8 cellular contexts compared by ENCODE assay signal in genomic region chr12:80702889-80703605, GRCh38. TPM values are rescaled to one million over a fixed set of nuclear protein-coding genes. Genes with fewer than 3 reads are reported as not detected.
DNase-seq lines count a peak whose midpoint lies in the region; ATAC-seq and TF ChIP-seq lines count a peak whose summit lies in the region.

No MANE protein-coding gene starts in this region.

- H3K27ac ChIP-seq in foreskin keratinocyte, result no peak overlapping the region

- H3K4me1 Mint-ChIP-seq in HFFc6 (ENCODE audit: low read depth), result peaks cover 37% of the 10 kb centered on the region
- peaks cover 3% of the 10 kb centered on the region for H3K4me1 Mint-ChIP-seq in T-helper 2 cell treated with Interferon-gamma antibody and Interleukin-4, amounts not matched to agents 5 μg/mL and 100 μg/mL, for 36 hours (ENCODE audit: low read depth)

- H3K27ac Mint-ChIP-seq in HFFc6, result peak overlapping the region; percentile 65
- no peak overlapping the region for H3K27ac Mint-ChIP-seq in T-helper 2 cell treated with Interferon-gamma antibody and Interleukin-4, amounts not matched to agents 5 μg/mL and 100 μg/mL, for 36 hours

- no peaks in the 10 kb centered on the region; the same call in 1 of the 2 replicates for H3K27me3 Mint-ChIP-seq in HFFc6 (ENCODE audit: insufficient read depth)
- peaks cover 25% of the 10 kb centered on the region for H3K27me3 Mint-ChIP-seq in T-helper 2 cell treated with Interferon-gamma antibody and Interleukin-4, amounts not matched to agents 5 μg/mL and 100 μg/mL, for 36 hours (ENCODE audit: low read depth)

- DNase-seq in HFFc6 (peak; percentile 44), NCI-H146 treated with DMSO at 0.1 percent for 48 hours (lab: John Stamatoyannopoulos, UW; ENCODE audit: unreplicated experiment) (peak; percentile 44), foreskin keratinocyte (peak; percentile 74 to 88), left colon (no peak), GM19238 (ENCODE audit: insufficient read length, low spot score) (no peak), GM10266 (ENCODE audit: extremely low spot score) (no peak)
- no peak for DNase-seq in T-helper 2 cell treated with Interferon-gamma antibody and Interleukin-4, amounts not matched to agents 5 μg/mL and 100 μg/mL, for 36 hours (ENCODE audit: low spot score)

- peaks cover 8% of the 10 kb centered on the region for H3K4me1 ChIP-seq in foreskin keratinocyte

- H3K36me3 Mint-ChIP-seq in HFFc6 (ENCODE audit: low read depth), result no peaks in the 10 kb centered on the region
- no peaks in the 10 kb centered on the region for H3K36me3 Mint-ChIP-seq in T-helper 2 cell treated with Interferon-gamma antibody and Interleukin-4, amounts not matched to agents 5 μg/mL and 100 μg/mL, for 36 hours (ENCODE audit: low read depth)

- peaks cover 11% of the 10 kb centered on the region for H3K27me3 ChIP-seq in foreskin keratinocyte

- intact Hi-C loops in left colon (cut with DNase I, micrococcal nuclease), result no loop called here

- peak overlapping the region; percentile 75 for H3K4me3 Mint-ChIP-seq in HFFc6
- no peak overlapping the region for H3K4me3 Mint-ChIP-seq in T-helper 2 cell treated with Interferon-gamma antibody and Interleukin-4, amounts not matched to agents 5 μg/mL and 100 μg/mL, for 36 hours

- H3K9me3 Mint-ChIP-seq in HFFc6, result no peaks in the 10 kb centered on the region
- H3K9me3 Mint-ChIP-seq in T-helper 2 cell treated with Interferon-gamma antibody and Interleukin-4, amounts not matched to agents 5 μg/mL and 100 μg/mL, for 36 hours, result no peaks in the 10 kb centered on the region

- peak; percentile 83 for ATAC-seq in GM18498 (IDR thresholded peaks at IDR 0.05; ENCODE audit: unreplicated experiment)
- peak; percentile 99 for ATAC-seq in foreskin keratinocyte
- ATAC-seq in left colon, result no peak

- TF ChIP-seq CTCF in HFFc6 (IDR thresholded peaks at IDR 0.05), result no peak
- no peak for TF ChIP-seq CTCF in foreskin keratinocyte (conservative IDR thresholded peaks at IDR 0.05)
- TF ChIP-seq CTCF in GM10266 (IDR thresholded peaks at IDR 0.05; ENCODE audit: control insufficient read depth, insufficient read depth, low read depth, missing control alignments), result no peak

RNA-seq across cellular contexts. Expression of gene MYF6, which starts 4.4 kb away (rescaled TPM):
- total RNA-seq in HFFc6 (2021; fragmentation: NEBNext Ultra II Directional; extraction: Animal tissue kit (Norgen Biotek cat#: 25700)), result not detected
- total RNA-seq in foreskin keratinocyte (not detected in 2 replicates), left colon (not detected)
- polyA plus RNA-seq in foreskin keratinocyte, result not detected in 2 replicates

RNA-seq across cellular contexts. Expression of gene MYF5, which starts 13.7 kb away (rescaled TPM):
- total RNA-seq in HFFc6 (2021; fragmentation: NEBNext Ultra II Directional; extraction: Animal tissue kit (Norgen Biotek cat#: 25700)), result not detected
- total RNA-seq in foreskin keratinocyte, result not detected in 2 replicates
- not detected in 2 replicates for polyA plus RNA-seq in foreskin keratinocyte
- total RNA-seq in left colon, result not detected

Comparison
In these comparisons a context has a peak if more than half of its experiments do, and no peak if none do; other contexts are left out.
1. DNase-seq: peak in HFFc6 (single experiment), NCI-H146 treated with DMSO at 0.1 percent for 48 hours (single experiment) and foreskin keratinocyte (2 of 2); none in T-helper 2 cell treated with Interferon-gamma antibody and Interleukin-4, amounts not matched to agents 5 μg/mL and 100 μg/mL, for 36 hours (single experiment), left colon (0 of 2), GM19238 (single experiment) and GM10266 (single experiment).